Comparison of ENCODE assay signal across 8 cellular contexts in the genomic region with DNA sequence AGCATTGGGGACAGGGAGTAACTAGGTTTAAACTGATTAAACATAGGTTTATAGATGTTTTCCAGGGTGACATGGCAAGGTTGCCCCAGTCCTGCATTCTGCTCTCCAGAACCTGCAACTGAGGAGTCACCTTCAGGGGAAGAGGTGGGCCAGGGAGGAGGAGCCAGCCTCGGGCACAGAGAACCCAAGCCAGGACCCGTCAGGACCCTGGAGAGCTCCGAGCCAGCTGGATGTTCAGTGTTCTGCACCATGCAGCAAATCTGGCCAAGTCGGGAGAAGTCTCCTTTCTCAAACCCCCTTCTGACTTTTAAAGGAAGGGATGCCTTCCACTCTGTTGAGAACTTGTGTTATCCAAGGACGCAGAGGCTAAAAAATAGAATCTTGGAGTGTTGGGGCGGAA.
DNase-seq lines count a peak whose midpoint lies in the region; ATAC-seq and TF ChIP-seq lines count a peak whose summit lies in the region.

No MANE protein-coding gene starts in this region.

- no peak for TF ChIP-seq CTCF in left lung (IDR thresholded peaks at IDR 0.05)

- peaks cover 0 to 3% (median 0%) of the 10 kb centered on the region in 4 donors for H3K4me1 Mint-ChIP-seq in CD4-positive, CD25-positive, alpha-beta regulatory T cell
- peaks cover 2% of the 10 kb centered on the region for H3K4me1 Mint-ChIP-seq in activated naive CD8-positive, alpha-beta T cell treated with anti-CD3 and anti-CD28 coated beads for 36 hours

- H3K36me3 Mint-ChIP-seq in CD4-positive, CD25-positive, alpha-beta regulatory T cell, result no peaks in the 10 kb centered on the region
- H3K36me3 Mint-ChIP-seq in activated naive CD8-positive, alpha-beta T cell treated with anti-CD3 and anti-CD28 coated beads for 36 hours, result no peaks in the 10 kb centered on the region

- peaks cover 29% of the 10 kb centered on the region for H3K27me3 Mint-ChIP-seq in CD4-positive, CD25-positive, alpha-beta regulatory T cell
- H3K27me3 Mint-ChIP-seq in activated naive CD8-positive, alpha-beta T cell treated with anti-CD3 and anti-CD28 coated beads for 36 hours, result peaks cover 37% of the 10 kb centered on the region

- no peak overlapping the region for H3K27ac ChIP-seq in CD4-positive, CD25-positive, alpha-beta regulatory T cell (ENCODE audit: insufficient read depth, low read length, poor library complexity, severe bottlenecking)
- H3K27ac ChIP-seq in left lung, result no peak overlapping the region

- H3K27ac Mint-ChIP-seq in CD4-positive, CD25-positive, alpha-beta regulatory T cell, result no peak overlapping the region
- H3K27ac Mint-ChIP-seq in activated naive CD8-positive, alpha-beta T cell treated with anti-CD3 and anti-CD28 coated beads for 36 hours, result no peak overlapping the region

- H3K36me3 ChIP-seq in CD4-positive, CD25-positive, alpha-beta regulatory T cell (ENCODE audit: control insufficient read depth, insufficient read depth, low read length), result no peaks in the 10 kb centered on the region
- no peaks in the 10 kb centered on the region for H3K36me3 ChIP-seq in left lung

- no peak overlapping the region for H3K4me3 ChIP-seq in CD4-positive, CD25-positive, alpha-beta regulatory T cell (ENCODE audit: low read depth, low read length)
- H3K4me3 ChIP-seq in left lung, result no peak overlapping the region

- H3K27me3 ChIP-seq in CD4-positive, CD25-positive, alpha-beta regulatory T cell (ENCODE audit: control insufficient read depth, insufficient read depth, low read length), result peaks cover 9% of the 10 kb centered on the region
- H3K27me3 ChIP-seq in left lung, result peaks cover 5 to 63% of the 10 kb centered on the region in 2 donors

- no peaks in the 10 kb centered on the region for H3K9me3 ChIP-seq in CD4-positive, CD25-positive, alpha-beta regulatory T cell (ENCODE audit: control insufficient read depth in 2 of 2, low read length in 2 of 2)
- no peaks in the 10 kb centered on the region for H3K9me3 ChIP-seq in left lung

- intact Hi-C loops in left lung (cut with DNase I), result loop anchor here in 1 of 2 donors (10.0 kb wide), 1 partner anchor 301 kb away; no protein-coding TSS in a partner anchor

- no peak for ATAC-seq in CD4-positive, CD25-positive, alpha-beta regulatory T cell (ENCODE audit: low read depth in 2 of 2)
- ATAC-seq in left lung (peak; percentile 78), HG03196 (IDR thresholded peaks at IDR 0.05; ENCODE audit: unreplicated experiment) (no peak), HG02642 (IDR thresholded peaks at IDR 0.05; ENCODE audit: poor library complexity, unreplicated experiment) (no peak), HG03045 (IDR thresholded peaks at IDR 0.05; ENCODE audit: unreplicated experiment) (no peak)

- H3K9me3 Mint-ChIP-seq in CD4-positive, CD25-positive, alpha-beta regulatory T cell, result peaks cover 0 to 4% (median 0%) of the 10 kb centered on the region in 7 donors
- H3K9me3 Mint-ChIP-seq in activated naive CD8-positive, alpha-beta T cell treated with anti-CD3 and anti-CD28 coated beads for 36 hours, result no peaks in the 10 kb centered on the region

- DNase-seq in CD4-positive, CD25-positive, alpha-beta regulatory T cell, result peak in 2 of 3 donors; percentile 8 to 16
- DNase-seq in M059J (ENCODE audit: low read depth) (peak; percentile 26), left lung (no peak), NCI-H774 (lab: John Stamatoyannopoulos, UW) (no peak)
- DNase-seq in activated naive CD8-positive, alpha-beta T cell treated with anti-CD3 and anti-CD28 coated beads for 36 hours, result peak; percentile 42

- no peak overlapping the region for H3K4me3 Mint-ChIP-seq in CD4-positive, CD25-positive, alpha-beta regulatory T cell
- no peak overlapping the region for H3K4me3 Mint-ChIP-seq in activated naive CD8-positive, alpha-beta T cell treated with anti-CD3 and anti-CD28 coated beads for 36 hours

- no peaks in the 10 kb centered on the region for H3K4me1 ChIP-seq in CD4-positive, CD25-positive, alpha-beta regulatory T cell (ENCODE audit: control insufficient read depth, insufficient read depth, low read length, poor library complexity, severe bottlenecking)
- H3K4me1 ChIP-seq in left lung, result no peaks in the 10 kb centered on the region

Comparison
In these comparisons a context has a peak if more than half of its experiments do, and no peak if none do; other contexts are left out.
1. DNase-seq: peak in CD4-positive, CD25-positive, alpha-beta regulatory T cell (2 of 3), M059J (single experiment) and activated naive CD8-positive, alpha-beta T cell treated with anti-CD3 and anti-CD28 coated beads for 36 hours (single experiment); none in left lung (0 of 2) and NCI-H774 (single experiment).